In the genomic region with DNA sequence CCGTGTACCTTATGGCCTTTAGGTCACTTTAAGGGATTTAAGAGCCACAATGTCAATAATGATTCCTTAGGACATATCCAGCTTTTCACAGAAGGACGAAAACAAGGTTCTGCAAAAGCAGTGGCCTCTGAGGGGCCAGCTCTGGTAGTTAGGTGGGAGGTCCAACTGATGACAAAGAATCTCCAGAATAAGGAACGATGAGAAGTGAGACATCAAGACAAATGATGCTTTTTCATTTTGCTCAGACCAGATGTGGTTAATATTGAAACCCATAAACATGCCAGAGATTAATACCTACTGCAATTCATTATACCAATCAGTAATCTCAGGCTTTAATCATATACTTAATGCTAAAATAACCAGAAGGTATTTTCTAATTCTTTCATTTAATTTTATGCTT, we compare ENCODE assay signal across 35 cellular contexts. TPM values are rescaled to one million over a fixed set of nuclear protein-coding genes. Genes with fewer than 3 reads are reported as not detected.
"Had no signal": no experiment of that assay in that cellular context is flagged by ENCODE, and none has a peak within 500 bp of the region (broad histone marks: within the 10 kb centered on the region; RNA-seq: fewer than 3 reads in every experiment).

No MANE protein-coding gene starts in this region.

- DNase-seq: activated B cell treated with CpG ODN at 0.5 μM for 24 hours; activated CD4-positive, alpha-beta T cell treated with anti-CD3 and anti-CD28 coated beads for 48 hours; activated CD4-positive, alpha-beta T cell treated with anti-CD3 and anti-CD28 coated beads, Interleukin-2, amount 50 U/mL, for 4 hours; activated CD4-positive, CD25-positive, alpha-beta regulatory T cell treated with anti-CD3 and anti-CD28 coated beads, Interleukin-2, amount 50 U/mL, for 72 hours; activated CD8-positive, alpha-beta T cell treated with anti-CD3 and anti-CD28 coated beads for 36 hours; activated gamma-delta T cell treated with Interleukin-2 at 50 U/mL for 16 hours; activated naive CD4-positive, alpha-beta T cell treated with anti-CD3 and anti-CD28 coated beads for 36 hours; activated T-cell treated with anti-CD3 and anti-CD28 coated beads, Interleukin-2, amount 50 U/mL, for 1 hour; activated T-cell treated with anti-CD3 and anti-CD28 coated beads, Interleukin-2, amount 50 U/mL, for 72 hours; amygdala; Kasumi-1; KG1; MG63; NCI-H1048; NCI-H1105 treated with DMSO at 0.1 percent for 48 hours; NCI-H1436; NCI-H1694; NCI-H1930; NCI-H2081 treated with DMSO at 0.1 percent for 48 hours; NCI-H226; NCI-H524 treated with DMSO at 0.1 percent for 48 hours; NK-92 treated with Interleukin-12 subunit alpha and Interleukin-12 subunit beta, amount 100 ng/mL, for 24 hours; Right ventricle myocardium superior; SW 1271; T-helper 1 cell; T-helper 9 cell had no signal

- H3K4me1 Mint-ChIP-seq: activated B cell treated with CpG ODN at 0.5 μM for 24 hours; central memory CD8-positive, alpha-beta T cell had no signal

- H3K9me3 Mint-ChIP-seq: activated B cell treated with CpG ODN at 0.5 μM for 24 hours; activated CD8-positive, alpha-beta T cell treated with anti-CD3 and anti-CD28 coated beads for 36 hours; activated naive CD4-positive, alpha-beta T cell treated with anti-CD3 and anti-CD28 coated beads for 36 hours; activated naive CD4-positive, alpha-beta T cell treated with anti-CD3 and anti-CD28 coated beads, Interleukin-2, amount 50 U/mL, for 72 hours; activated T-cell treated with anti-CD3 and anti-CD28 coated beads, Interleukin-2, amount 50 U/mL, for 72 hours; activated T-helper 2 cell treated with anti-CD3 and anti-CD28 coated beads, Interferon-gamma antibody, Interleukin-2, Interleukin-4, amounts not matched to agents 10 μg/mL and 5 μg/mL and 100 μg/mL, durations not matched to agents 14 hours and 24 hours and 36 hours; central memory CD8-positive, alpha-beta T cell had no signal

- H3K27ac Mint-ChIP-seq: activated B cell treated with CpG ODN at 0.5 μM for 24 hours; activated CD8-positive, alpha-beta T cell treated with anti-CD3 and anti-CD28 coated beads for 36 hours; activated naive CD4-positive, alpha-beta T cell treated with anti-CD3 and anti-CD28 coated beads for 36 hours; activated naive CD4-positive, alpha-beta T cell treated with anti-CD3 and anti-CD28 coated beads, Interleukin-2, amount 50 U/mL, for 72 hours; activated T-cell treated with anti-CD3 and anti-CD28 coated beads, Interleukin-2, amount 50 U/mL, for 72 hours; activated T-helper 2 cell treated with anti-CD3 and anti-CD28 coated beads, Interferon-gamma antibody, Interleukin-2, Interleukin-4, amounts not matched to agents 10 μg/mL and 5 μg/mL and 100 μg/mL, durations not matched to agents 14 hours and 24 hours and 36 hours had no signal

- H3K36me3 Mint-ChIP-seq: activated naive CD4-positive, alpha-beta T cell treated with anti-CD3 and anti-CD28 coated beads, Interleukin-2, amount 50 U/mL, for 72 hours had no signal

- ATAC-seq: activated CD8-positive, alpha-beta T cell treated with anti-CD3 and anti-CD28 coated beads for 36 hours; activated naive CD4-positive, alpha-beta T cell treated with anti-CD3 and anti-CD28 coated beads, Interleukin-2, amount 50 U/mL, for 72 hours had no signal

- H3K4me3 Mint-ChIP-seq: activated B cell treated with CpG ODN at 0.5 μM for 24 hours; activated CD8-positive, alpha-beta T cell treated with anti-CD3 and anti-CD28 coated beads for 36 hours; activated naive CD4-positive, alpha-beta T cell treated with anti-CD3 and anti-CD28 coated beads for 36 hours; activated T-cell treated with anti-CD3 and anti-CD28 coated beads, Interleukin-2, amount 50 U/mL, for 72 hours; central memory CD8-positive, alpha-beta T cell had no signal

RNA-seq across cellular contexts. Expression of gene C6orf58, which starts 1.9 kb away (rescaled TPM):
- total RNA-seq: activated B cell treated with CpG ODN at 0.5 μM for 24 hours; activated CD8-positive, alpha-beta memory T cell treated with anti-CD3 and anti-CD28 coated beads for 36 hours; activated CD8-positive, alpha-beta T cell treated with anti-CD3 and anti-CD28 coated beads for 36 hours; activated naive CD4-positive, alpha-beta T cell treated with anti-CD3 and anti-CD28 coated beads for 36 hours; activated naive CD4-positive, alpha-beta T cell treated with anti-CD3 and anti-CD28 coated beads, Interleukin-2, amount 50 U/mL, for 72 hours; activated T-cell treated with anti-CD3 and anti-CD28 coated beads, Interleukin-2, amount 50 U/mL, for 72 hours; activated T-helper 2 cell treated with anti-CD3 and anti-CD28 coated beads, Interferon-gamma antibody, Interleukin-2, Interleukin-4, amounts not matched to agents 10 μg/mL and 5 μg/mL and 100 μg/mL, durations not matched to agents 14 hours and 24 hours and 36 hours; ascending aorta; cardiac muscle cell; chondrocyte; NCI-H460; OCI-LY7; Right ventricle myocardium superior had no signal
